ENCODE assay signal across 30 cellular contexts in genomic region chr12:49048953-49049352, GRCh38. TPM values are rescaled to one million over a fixed set of nuclear protein-coding genes. Genes with fewer than 3 reads are reported as not detected.
"Had no signal": no experiment of that assay in that cellular context is flagged by ENCODE, and none has a peak within 500 bp of the region (broad histone marks: within the 10 kb centered on the region; RNA-seq: fewer than 3 reads in every experiment).

No MANE protein-coding gene starts in this region.

- H3K27ac Mint-ChIP-seq: activated B cell treated with CpG ODN at 0.5 μM for 24 hours; activated CD4-positive, alpha-beta memory T cell treated with anti-CD3 and anti-CD28 coated beads for 36 hours; activated naive CD4-positive, alpha-beta T cell treated with anti-CD3 and anti-CD28 coated beads for 36 hours; activated naive CD4-positive, alpha-beta T cell treated with anti-CD3 and anti-CD28 coated beads, Interleukin-2, amount 50 U/mL, for 72 hours; activated naive CD8-positive, alpha-beta T cell treated with anti-CD3 and anti-CD28 coated beads, Interleukin-2, amount 50 U/mL, for 24 hours; activated T-helper 1 cell treated with anti-CD3 and anti-CD28 coated beads, Interleukin-12 subunit alpha, Interleukin-12 subunit beta, Interleukin-2, Interleukin-4 antibody, amounts not matched to agents 30 ng/mL and 10 ng/mL and 1 ng/mL, durations not matched to agents 14 hours and 24 hours and 36 hours; T-cell; T-helper 17 cell had no signal

- H3K4me1 ChIP-seq: Peyer's patch had no signal

- H3K4me3 ChIP-seq: cardiac muscle cell, Peyer's patch had no signal

- H3K9me3 Mint-ChIP-seq: activated B cell treated with CpG ODN at 0.5 μM for 24 hours; activated CD4-positive, alpha-beta memory T cell treated with anti-CD3 and anti-CD28 coated beads for 36 hours; activated naive CD4-positive, alpha-beta T cell treated with anti-CD3 and anti-CD28 coated beads for 36 hours; activated naive CD4-positive, alpha-beta T cell treated with anti-CD3 and anti-CD28 coated beads, Interleukin-2, amount 50 U/mL, for 72 hours; activated naive CD8-positive, alpha-beta T cell treated with anti-CD3 and anti-CD28 coated beads, Interleukin-2, amount 50 U/mL, for 24 hours; activated T-cell treated with anti-CD3 and anti-CD28 coated beads, Interleukin-2, amount 50 U/mL, for 4 hours; activated T-helper 1 cell treated with anti-CD3 and anti-CD28 coated beads, Interleukin-12 subunit alpha, Interleukin-12 subunit beta, Interleukin-2, Interleukin-4 antibody, amounts not matched to agents 30 ng/mL and 10 ng/mL and 1 ng/mL, durations not matched to agents 14 hours and 24 hours and 36 hours; T-cell had no signal

- H3K4me3 Mint-ChIP-seq: activated B cell treated with CpG ODN at 0.5 μM for 24 hours; activated CD4-positive, alpha-beta memory T cell treated with anti-CD3 and anti-CD28 coated beads for 36 hours; activated naive CD4-positive, alpha-beta T cell treated with anti-CD3 and anti-CD28 coated beads for 36 hours; activated naive CD8-positive, alpha-beta T cell treated with anti-CD3 and anti-CD28 coated beads, Interleukin-2, amount 50 U/mL, for 24 hours; activated T-cell treated with anti-CD3 and anti-CD28 coated beads, Interleukin-2, amount 50 U/mL, for 4 hours; activated T-helper 1 cell treated with anti-CD3 and anti-CD28 coated beads, Interleukin-12 subunit alpha, Interleukin-12 subunit beta, Interleukin-2, Interleukin-4 antibody, amounts not matched to agents 30 ng/mL and 10 ng/mL and 1 ng/mL, durations not matched to agents 14 hours and 24 hours and 36 hours; T-cell; T-helper 17 cell had no signal

- H3K27ac ChIP-seq: cardiac muscle cell, Peyer's patch, VCaP had no signal

- H3K9me3 ChIP-seq: Peyer's patch had no signal

- H3K27me3 ChIP-seq: brain microvascular endothelial cell, cardiac muscle cell, Peyer's patch had no signal

- DNase-seq: activated B cell treated with CpG ODN at 0.5 μM for 24 hours; activated CD4-positive, alpha-beta memory T cell treated with anti-CD3 and anti-CD28 coated beads for 36 hours; activated CD4-positive, alpha-beta T cell treated with anti-CD3 and anti-CD28 coated beads for 4 hours; activated CD4-positive, alpha-beta T cell treated with anti-CD3 and anti-CD28 coated beads, Interleukin-2, amount 50 U/mL, for 1 hour; activated CD4-positive, CD25-positive, alpha-beta regulatory T cell treated with anti-CD3 and anti-CD28 coated beads, Interleukin-2, amount 50 U/mL, for 72 hours; activated CD8-positive, alpha-beta memory T cell treated with anti-CD3 and anti-CD28 coated beads, Interleukin-2, amount 50 U/mL, for 4 hours; activated gamma-delta T cell treated with Interleukin-2 at 50 U/mL for 16 hours; activated naive CD4-positive, alpha-beta T cell treated with anti-CD3 and anti-CD28 coated beads for 36 hours; activated naive CD8-positive, alpha-beta T cell treated with anti-CD3 and anti-CD28 coated beads, Interleukin-2, amount 50 U/mL, for 24 hours; activated T-cell treated with anti-CD3 and anti-CD28 coated beads for 4 hours; activated T-cell treated with anti-CD3 and anti-CD28 coated beads, Interleukin-2, amount 50 U/mL, for 4 hours; Karpas-422; KBM-7; NCI-H1048; NCI-H1436 treated with DMSO at 0.1 percent for 48 hours; NCI-H1694 treated with DMSO at 0.1 percent for 48 hours; NCI-H2029; NCI-H345; NCI-H524 treated with DMSO at 0.1 percent for 48 hours; RPMI8226; SIG-M5; T-cell; T-helper 17 cell had no signal

- H3K27me3 Mint-ChIP-seq: activated B cell treated with CpG ODN at 0.5 μM for 24 hours; activated CD4-positive, alpha-beta memory T cell treated with anti-CD3 and anti-CD28 coated beads for 36 hours; activated naive CD8-positive, alpha-beta T cell treated with anti-CD3 and anti-CD28 coated beads, Interleukin-2, amount 50 U/mL, for 24 hours; T-cell; T-helper 17 cell had no signal

- H3K4me1 Mint-ChIP-seq: activated B cell treated with CpG ODN at 0.5 μM for 24 hours; activated naive CD8-positive, alpha-beta T cell treated with anti-CD3 and anti-CD28 coated beads, Interleukin-2, amount 50 U/mL, for 24 hours had no signal

RNA-seq across cellular contexts. Expression of gene RHEBL1, which starts 20.8 kb away (rescaled TPM):
- total RNA-seq: Peyer's patch had no signal

RNA-seq across cellular contexts. Expression of gene DHH, which starts 45.6 kb away (rescaled TPM):
- total RNA-seq: activated CD4-positive, alpha-beta memory T cell treated with anti-CD3 and anti-CD28 coated beads for 36 hours; MCF 10A had no signal
- polyA plus RNA-seq: cardiac muscle cell had no signal
